Comparison of ENCODE assay signal across 1 cellular context in the genomic region with DNA sequence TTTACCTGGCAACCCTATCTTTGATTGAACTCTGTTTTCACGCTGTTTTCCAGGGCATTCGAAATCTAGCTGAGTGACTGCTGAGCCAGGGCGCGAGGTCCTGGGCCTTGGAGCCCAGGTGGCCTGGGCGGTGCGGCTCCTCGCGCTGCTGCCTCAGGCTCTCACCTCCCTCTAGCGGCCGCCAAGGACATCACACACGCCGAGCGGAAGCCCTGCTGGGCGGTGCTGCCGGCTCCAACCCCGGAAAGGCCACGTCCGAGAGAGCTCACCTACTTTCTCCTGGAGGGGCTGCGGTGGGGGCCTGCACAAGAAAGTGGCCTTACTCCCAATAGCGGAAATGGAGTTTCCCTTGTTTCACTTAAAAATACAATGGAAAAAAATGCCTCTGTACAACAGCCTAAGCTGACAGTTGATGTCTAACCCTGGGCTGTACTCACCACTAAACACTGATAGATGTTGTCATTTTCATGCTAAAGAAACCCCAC.
TF ChIP-seq lines count a peak whose summit lies in the region.

No MANE protein-coding gene starts in this region.

TF ChIP-seq in HepG2, 621 proteins besides CTCF, POLR2A, EP300 and RAD21 (continued from another document):
- TF ChIP-seq ZNF660 (CRISPR knock-in tag; IDR thresholded peaks at IDR 0.05; ENCODE audit: borderline replicate concordance, low read depth) (no peak), MEIS2 (CRISPR knock-in tag; IDR thresholded peaks at IDR 0.05) (peak; percentile 76; the same call in 1 of the 2 replicates), MXI1 (IDR thresholded peaks at IDR 0.05; ENCODE audit: borderline replicate concordance, low read depth, low read length) (peak; percentile 20; the same call in 1 of the 3 replicates), SP5 (CRISPR knock-in tag; IDR thresholded peaks at IDR 0.05; ENCODE audit: borderline replicate concordance, low read depth) (0 out of 2 replicates have a peak, but pooled peaks have one; percentile 22), GFI1 (CRISPR knock-in tag; IDR thresholded peaks at IDR 0.05; ENCODE audit: borderline replicate concordance) (no peak), ZNF329 (CRISPR knock-in tag; IDR thresholded peaks at IDR 0.05; ENCODE audit: low read depth) (no peak), SRF (IDR thresholded peaks at IDR 0.05; ENCODE audit: low read depth, low read length) (no peak), XRCC5 (optimal IDR thresholded peaks at IDR 0.05; ENCODE audit: low read length) (peak; percentile 97), ZNF550 (CRISPR knock-in tag; IDR thresholded peaks at IDR 0.05; ENCODE audit: borderline replicate concordance) (0 out of 2 replicates have a peak, but pooled peaks have one; percentile 43), SOX6 (IDR thresholded peaks at IDR 0.05) (no peak), SOX6 (CRISPR knock-in tag; IDR thresholded peaks at IDR 0.05) (0 out of 2 replicates have a peak, but pooled peaks have one; percentile 33), ZNF17 (CRISPR knock-in tag; IDR thresholded peaks at IDR 0.05) (no peak), ZNF292 (CRISPR knock-in tag; IDR thresholded peaks at IDR 0.05; ENCODE audit: borderline replicate concordance, low read depth) (peak; percentile 58; the same call in 1 of the 2 replicates)
- TF ChIP-seq, protein P1, sequence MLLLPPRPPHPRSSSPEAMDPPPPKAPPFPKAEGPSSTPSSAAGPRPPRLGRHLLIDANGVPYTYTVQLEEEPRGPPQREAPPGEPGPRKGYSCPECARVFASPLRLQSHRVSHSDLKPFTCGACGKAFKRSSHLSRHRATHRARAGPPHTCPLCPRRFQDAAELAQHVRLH (CRISPR knock-in tag; IDR thresholded peaks at IDR 0.05; ENCODE audit: borderline replicate concordance, low read depth), result peak; percentile 47; the same call in 1 of the 2 replicates
- TF ChIP-seq, protein P2, sequence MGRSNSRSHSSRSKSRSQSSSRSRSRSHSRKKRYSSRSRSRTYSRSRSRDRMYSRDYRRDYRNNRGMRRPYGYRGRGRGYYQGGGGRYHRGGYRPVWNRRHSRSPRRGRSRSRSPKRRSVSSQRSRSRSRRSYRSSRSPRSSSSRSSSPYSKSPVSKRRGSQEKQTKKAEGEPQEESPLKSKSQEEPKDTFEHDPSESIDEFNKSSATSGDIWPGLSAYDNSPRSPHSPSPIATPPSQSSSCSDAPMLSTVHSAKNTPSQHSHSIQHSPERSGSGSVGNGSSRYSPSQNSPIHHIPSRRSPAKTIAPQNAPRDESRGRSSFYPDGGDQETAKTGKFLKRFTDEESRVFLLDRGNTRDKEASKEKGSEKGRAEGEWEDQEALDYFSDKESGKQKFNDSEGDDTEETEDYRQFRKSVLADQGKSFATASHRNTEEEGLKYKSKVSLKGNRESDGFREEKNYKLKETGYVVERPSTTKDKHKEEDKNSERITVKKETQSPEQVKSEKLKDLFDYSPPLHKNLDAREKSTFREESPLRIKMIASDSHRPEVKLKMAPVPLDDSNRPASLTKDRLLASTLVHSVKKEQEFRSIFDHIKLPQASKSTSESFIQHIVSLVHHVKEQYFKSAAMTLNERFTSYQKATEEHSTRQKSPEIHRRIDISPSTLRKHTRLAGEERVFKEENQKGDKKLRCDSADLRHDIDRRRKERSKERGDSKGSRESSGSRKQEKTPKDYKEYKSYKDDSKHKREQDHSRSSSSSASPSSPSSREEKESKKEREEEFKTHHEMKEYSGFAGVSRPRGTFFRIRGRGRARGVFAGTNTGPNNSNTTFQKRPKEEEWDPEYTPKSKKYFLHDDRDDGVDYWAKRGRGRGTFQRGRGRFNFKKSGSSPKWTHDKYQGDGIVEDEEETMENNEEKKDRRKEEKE (IDR thresholded peaks at IDR 0.05), result no peak
- TF ChIP-seq, protein P3, sequence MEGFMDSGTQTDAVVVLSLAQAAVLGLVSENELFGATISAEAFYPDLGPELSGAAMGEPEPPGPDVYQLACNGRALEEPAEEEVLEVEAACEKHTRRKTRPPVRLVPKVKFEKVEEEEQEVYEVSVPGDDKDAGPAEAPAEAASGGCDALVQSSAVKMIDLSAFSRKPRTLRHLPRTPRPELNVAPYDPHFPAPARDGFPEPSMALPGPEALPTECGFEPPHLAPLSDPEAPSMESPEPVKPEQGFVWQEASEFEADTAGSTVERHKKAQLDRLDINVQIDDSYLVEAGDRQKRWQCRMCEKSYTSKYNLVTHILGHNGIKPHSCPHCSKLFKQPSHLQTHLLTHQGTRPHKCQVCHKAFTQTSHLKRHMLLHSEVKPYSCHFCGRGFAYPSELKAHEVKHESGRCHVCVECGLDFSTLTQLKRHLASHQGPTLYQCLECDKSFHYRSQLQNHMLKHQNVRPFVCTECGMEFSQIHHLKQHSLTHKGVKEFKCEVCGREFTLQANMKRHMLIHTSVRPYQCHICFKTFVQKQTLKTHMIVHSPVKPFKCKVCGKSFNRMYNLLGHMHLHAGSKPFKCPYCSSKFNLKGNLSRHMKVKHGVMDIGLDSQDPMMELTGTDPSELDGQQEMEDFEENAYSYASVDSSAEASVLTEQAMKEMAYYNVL (CRISPR knock-in tag; IDR thresholded peaks at IDR 0.05; ENCODE audit: borderline replicate concordance), result no peak
